ENCODE assay signal across 8 cellular contexts in genomic region chr10:43574906-43575305, GRCh38. TPM values are rescaled to one million over a fixed set of nuclear protein-coding genes. Genes with fewer than 3 reads are reported as not detected.
DNase-seq lines count a peak whose midpoint lies in the region; ATAC-seq, FAIRE-seq and TF ChIP-seq lines count a peak whose summit lies in the region.
"Had no signal": no experiment of that assay in that cellular context is flagged by ENCODE, and none has a peak within 500 bp of the region (broad histone marks: within the 10 kb centered on the region; RNA-seq: fewer than 3 reads in every experiment).

No MANE protein-coding gene starts in this region.

- FAIRE-seq in GM12891 (lab: Jason Lieb, UNC), result peak; percentile 40

- H3K9me3 Mint-ChIP-seq in WTC11, result peaks cover 25% of the 10 kb centered on the region
- H3K9me3 Mint-ChIP-seq in glutamatergic neuron (ENCODE audit: unreplicated experiment), result peaks cover 1% of the 10 kb centered on the region

- no peak for TF ChIP-seq POLR2A in GM12891 (IDR thresholded peaks at IDR 0.05; ENCODE audit: low read depth, low read length)

- peak overlapping the region in 6 of 7 experiments; percentile 36 to 62 (median 53) for H3K4me3 ChIP-seq in skin epidermis

- DNase-seq in GM12891 (ENCODE audit: insufficient read length, low spot score), result no peak
- no peak for DNase-seq in WTC11 (ENCODE audit: low spot score)
- DNase-seq in glutamatergic neuron, result no peak
- no peak for DNase-seq in NCI-H2227 treated with DMSO at 0.1 percent for 48 hours (lab: John Stamatoyannopoulos, UW)
- DNase-seq: MM.1S had no signal

- H3K27ac Mint-ChIP-seq in WTC11, result no peak overlapping the region
- peak overlapping the region; percentile 10 for H3K27ac Mint-ChIP-seq in glutamatergic neuron (ENCODE audit: unreplicated experiment)

- H3K36me3 Mint-ChIP-seq in WTC11, result peaks cover 28% of the 10 kb centered on the region
- H3K36me3 Mint-ChIP-seq in glutamatergic neuron (ENCODE audit: unreplicated experiment), result no peaks in the 10 kb centered on the region

- H3K27me3 Mint-ChIP-seq in WTC11 (ENCODE audit: low read depth) (peaks cover 55% of the 10 kb centered on the region), glutamatergic neuron (ENCODE audit: unreplicated experiment) (peaks cover 3% of the 10 kb centered on the region)

- CTCF ChIA-PET in WTC11 (lab: Charles Lee), result no interaction called here

- POLR2A ChIA-PET in WTC11 (lab: Charles Lee), result no interaction called here

- TF ChIP-seq CTCF in WTC11 (IDR thresholded peaks at IDR 0.05) (no peak), glutamatergic neuron (IDR thresholded peaks at IDR 0.05; ENCODE audit: partially characterized antibody, unreplicated experiment) (no peak)

- ATAC-seq in WTC11, result no peak
- ATAC-seq in GM21528 (IDR thresholded peaks at IDR 0.05; ENCODE audit: low FRiP score, unreplicated experiment), result no peak
- ATAC-seq in GM18498 (IDR thresholded peaks at IDR 0.05; ENCODE audit: unreplicated experiment), result no peak

- peak overlapping the region in 4 of 21 experiments; percentile 7 to 78 (median 54) for H3K27ac ChIP-seq in skin epidermis

- H3K4me1 Mint-ChIP-seq in WTC11 (peaks cover 26% of the 10 kb centered on the region), glutamatergic neuron (ENCODE audit: low read depth, unreplicated experiment) (peaks cover 2% of the 10 kb centered on the region)

- H3K4me3 Mint-ChIP-seq in WTC11, result peak overlapping the region; percentile 75
- H3K4me3 Mint-ChIP-seq in glutamatergic neuron (ENCODE audit: unreplicated experiment), result peak overlapping the region; percentile 81

TF ChIP-seq in GM12891, 5 proteins besides CTCF, POLR2A, EP300 and RAD21:
- TF ChIP-seq TAF1 (IDR thresholded peaks at IDR 0.05; ENCODE audit: low read depth, low read length), result no peak
- TF ChIP-seq PAX5 (IDR thresholded peaks at IDR 0.05; ENCODE audit: insufficient read depth, low read length, severe bottlenecking), result no peak
- TF ChIP-seq POU2F2 (IDR thresholded peaks at IDR 0.05; ENCODE audit: low read depth, low read length), result no peak
- no peak for TF ChIP-seq SPI1 (IDR thresholded peaks at IDR 0.05; ENCODE audit: low read depth, low read length)
- TF ChIP-seq POLR2AphosphoS5 (IDR thresholded peaks at IDR 0.05; ENCODE audit: low read depth, low read length), result no peak
TF ChIP-seq in GM12891: peak in this region for 0.

TF ChIP-seq in WTC11, 78 proteins besides CTCF, POLR2A, EP300 and RAD21:
- TF ChIP-seq CDX4 (CRISPR knock-in tag; IDR thresholded peaks at IDR 0.05; ENCODE audit: borderline replicate concordance) (no peak), ATF3 (CRISPR knock-in tag; conservative IDR thresholded peaks at IDR 0.05) (no peak), RORB (CRISPR knock-in tag; IDR thresholded peaks at IDR 0.05) (no peak), ATF6 (CRISPR knock-in tag; IDR thresholded peaks at IDR 0.05) (no peak)

RNA-seq across cellular contexts. Expression of gene ZNF239, which starts 0.5 kb away (rescaled TPM):
- 0.37 TPM for polyA plus RNA-seq in GM12891 (2012; ENCODE audit: low read depth, missing spikeins)
- total RNA-seq in WTC11 (2021), result 7.7 to 10.8 TPM (median 9.8 TPM) in 3 replicates
- total RNA-seq in glutamatergic neuron (ENCODE audit: unreplicated experiment), result 4.1 TPM

RNA-seq across cellular contexts. Expression of gene ZNF485, which starts 31.3 kb away (rescaled TPM):
- 1.3 TPM for polyA plus RNA-seq in GM12891 (2012; ENCODE audit: low read depth, missing spikeins)
- total RNA-seq in WTC11 (2021), result 8.9 to 9.9 TPM (median 9.6 TPM) in 3 replicates
- total RNA-seq in glutamatergic neuron (ENCODE audit: unreplicated experiment), result 3.4 TPM
